Comparison of ENCODE assay signal across 15 cellular contexts in the genomic region with DNA sequence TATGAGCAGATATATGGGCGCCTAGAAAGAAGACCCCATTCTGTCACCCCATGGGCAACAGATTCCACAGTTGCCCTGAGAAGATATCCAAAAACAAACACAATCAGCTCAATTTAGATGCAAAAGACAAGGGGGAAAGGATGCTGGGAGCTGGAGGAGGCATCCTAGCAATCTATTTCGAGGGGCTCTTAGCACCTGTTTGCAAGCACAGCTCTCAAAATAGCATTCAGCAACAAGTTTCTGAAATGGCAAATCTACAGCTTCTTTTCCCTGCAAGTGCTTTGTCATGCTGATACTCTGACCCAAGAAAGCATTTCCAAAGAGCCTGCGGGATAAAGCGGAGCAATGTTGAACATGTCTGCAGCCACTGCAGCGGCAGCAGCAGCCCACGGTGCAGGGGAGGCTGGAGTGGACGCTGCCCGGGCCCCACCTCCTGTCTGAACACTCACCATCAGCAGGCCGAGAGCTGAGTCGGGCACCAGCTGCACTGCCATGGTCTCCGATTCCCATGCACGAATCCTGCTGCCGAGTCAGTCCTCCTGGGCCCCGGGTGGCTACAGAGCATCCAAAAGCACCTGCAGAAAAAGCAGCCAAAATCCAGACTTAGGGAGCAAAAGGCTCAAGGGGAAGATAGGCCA. TPM values are rescaled to one million over a fixed set of nuclear protein-coding genes. Genes with fewer than 3 reads are reported as not detected.
A peak's percentile ranks its signal among the peaks of the same experiment; 100 is the strongest.
DNase-seq lines count a peak whose midpoint lies in the region; TF ChIP-seq lines count a peak whose summit lies in the region.
"Had no signal": no experiment of that assay in that cellular context is flagged by ENCODE, and none has a peak within 500 bp of the region (broad histone marks: within the 10 kb centered on the region; RNA-seq: fewer than 3 reads in every experiment).

No MANE protein-coding gene starts in this region.

- H3K4me3 Mint-ChIP-seq in endodermal cell, result no peak overlapping the region
- H3K4me3 Mint-ChIP-seq: natural killer cell treated with Interleukin-12 subunit alpha and Interleukin-12 subunit beta and Interleukin-15 and Interleukin-18, amount 100 ng/mL, for 72 hours; T-cell had no signal

- no peak for TF ChIP-seq CTCF in endodermal cell (conservative IDR thresholded peaks at IDR 0.05)

- DNase-seq in NCI-H2227 (lab: John Stamatoyannopoulos, UW; ENCODE audit: unreplicated experiment), result peak; percentile 33
- DNase-seq in endodermal cell, result peak; percentile 73
- DNase-seq in myocyte (ENCODE audit: low read depth), result peak; percentile 59
- DNase-seq in COR-L47 (lab: John Stamatoyannopoulos, UW), result no peak
- DNase-seq in hippocampal formation (lab: John Stamatoyannopoulos, UW), result no peak
- DNase-seq in activated naive CD4-positive, alpha-beta T cell treated with anti-CD3 and anti-CD28 coated beads, Interleukin-2, amount 50 U/mL, for 16 hours, result no peak
- DNase-seq: activated CD8-positive, alpha-beta memory T cell treated with anti-CD3 and anti-CD28 coated beads for 24 hours; cerebellar nuclear complex; NCI-H2081 treated with DMSO at 0.1 percent for 48 hours; T-cell; testis had no signal

- H3K36me3 Mint-ChIP-seq in endodermal cell (ENCODE audit: low read depth), result no peaks in the 10 kb centered on the region
- H3K36me3 Mint-ChIP-seq: natural killer cell treated with Interleukin-12 subunit alpha and Interleukin-12 subunit beta and Interleukin-15 and Interleukin-18, amount 100 ng/mL, for 72 hours; T-cell had no signal

- H3K9ac ChIP-seq in endodermal cell (ENCODE audit: extremely low read depth, low read length, poor library complexity, severe bottlenecking), result no peak overlapping the region

- no peaks in the 10 kb centered on the region for H3K9me3 Mint-ChIP-seq in endodermal cell
- H3K9me3 Mint-ChIP-seq: natural killer cell treated with Interleukin-12 subunit alpha and Interleukin-12 subunit beta and Interleukin-15 and Interleukin-18, amount 100 ng/mL, for 72 hours; T-cell had no signal

- H3K27me3 ChIP-seq in endodermal cell (ENCODE audit: control insufficient read depth, insufficient read depth, low read length, poor library complexity, severe bottlenecking), result no peaks in the 10 kb centered on the region
- H3K27me3 ChIP-seq: right atrium auricular region, testis had no signal

- H3K9me3 ChIP-seq in endodermal cell (ENCODE audit: control insufficient read depth, low read length), result no peaks in the 10 kb centered on the region
- H3K9me3 ChIP-seq: right atrium auricular region, testis had no signal

- H3K4me1 Mint-ChIP-seq in endodermal cell, result peaks cover 19% of the 10 kb centered on the region
- H3K4me1 Mint-ChIP-seq: T-cell had no signal

- no peaks in the 10 kb centered on the region for H3K36me3 ChIP-seq in endodermal cell (ENCODE audit: control insufficient read depth, insufficient read depth, low read length)
- H3K36me3 ChIP-seq: right atrium auricular region had no signal

- H3K27ac Mint-ChIP-seq in endodermal cell, result no peak overlapping the region
- H3K27ac Mint-ChIP-seq: natural killer cell treated with Interleukin-12 subunit alpha and Interleukin-12 subunit beta and Interleukin-15 and Interleukin-18, amount 100 ng/mL, for 72 hours; T-cell had no signal

- 40 to 60% methylated on average over 5 to 14 of the region's 14 CpGs for WGBS in endodermal cell (ENCODE audit: insufficient coverage in 1 of 2, insufficient read length in 1 of 2), 2 experiments

- H3K27me3 Mint-ChIP-seq in endodermal cell (ENCODE audit: insufficient read depth), result peaks cover 4% of the 10 kb centered on the region

- H3K4me1 ChIP-seq in endodermal cell (ENCODE audit: control insufficient read depth, insufficient read depth, low read length), result no peaks in the 10 kb centered on the region
- H3K4me1 ChIP-seq: right atrium auricular region had no signal

- no peak overlapping the region for H3K27ac ChIP-seq in endodermal cell (ENCODE audit: low read depth, low read length)
- peak overlapping the region; percentile 71 for H3K27ac ChIP-seq in temporal lobe (ENCODE audit: low read depth, low read length)
- H3K27ac ChIP-seq: right atrium auricular region, testis had no signal

- no peak overlapping the region for H3K4me3 ChIP-seq in endodermal cell (ENCODE audit: low read length)
- H3K4me3 ChIP-seq: lung, right atrium auricular region, testis had no signal

RNA-seq across cellular contexts. Expression of a gene that starts 1.0 kb away (rescaled TPM):
- total RNA-seq in endodermal cell, result 10 to 100 TPM; 22.3 to 22.4 TPM
- 113 TPM for polyA plus RNA-seq in endodermal cell (2013, experiment 1 of 2)
- 90.3 TPM for polyA plus RNA-seq in endodermal cell (2013, experiment 2 of 2)
- 23.0 and 34.6 TPM in 2 replicates for total RNA-seq in myocyte
- polyA plus RNA-seq in myocyte (2012), result 19.7 TPM
- total RNA-seq in temporal lobe, result 92.9 TPM

Comparison
In these comparisons a context has a peak if more than half of its experiments do, and no peak if none do; other contexts are left out.
1. DNase-seq: peak in NCI-H2227 (single experiment), endodermal cell (single experiment) and myocyte (single experiment); none in COR-L47 (single experiment), hippocampal formation (0 of 2) and activated naive CD4-positive, alpha-beta T cell treated with anti-CD3 and anti-CD28 coated beads, Interleukin-2, amount 50 U/mL, for 16 hours (single experiment).